ENCODE assay signal across 11 cellular contexts in genomic region chr4:1041147-1041935, GRCh38. TPM values are rescaled to one million over a fixed set of nuclear protein-coding genes. Genes with fewer than 3 reads are reported as not detected.
DNase-seq lines count a peak whose midpoint lies in the region; ATAC-seq, FAIRE-seq and TF ChIP-seq lines count a peak whose summit lies in the region.
"Had no signal": no experiment of that assay in that cellular context is flagged by ENCODE, and none has a peak within 500 bp of the region (broad histone marks: within the 10 kb centered on the region; RNA-seq: fewer than 3 reads in every experiment).

No MANE protein-coding gene starts in this region.

- peaks cover 50 to 88% of the 10 kb centered on the region in 2 experiments for H3K4me1 ChIP-seq in K562 (replicated peaks in 1 of 2; ENCODE audit: control insufficient read depth in 2 of 2, insufficient read depth in 2 of 2, low read length in 2 of 2)
- peaks cover 32% of the 10 kb centered on the region for H3K4me1 ChIP-seq in keratinocyte (ENCODE audit: control insufficient read depth, extremely low read depth, insufficient read depth, low read length)
- H3K4me1 ChIP-seq in thoracic aorta (ENCODE audit: control insufficient read depth in 1 of 2, low read depth in 2 of 2): peaks cover 52 to 79% of the 10 kb centered on the region in 2 donors

- H3K4me3 ChIP-seq in K562: no peak overlapping the region
- H3K4me3 ChIP-seq in keratinocyte (ENCODE audit: control insufficient read depth in 2 of 3, extremely low read depth in 1 of 3, insufficient read depth in 2 of 3, low read depth in 1 of 3, low read length in 3 of 3): peak overlapping the region in 2 of 3 experiments; percentile 15 to 46
- H3K4me3 ChIP-seq in thoracic aorta: peak overlapping the region; percentile 37
- H3K4me3 ChIP-seq: mucosa of descending colon had no signal

- dilution Hi-C loops in keratinocyte (cut with MboI; ENCODE audit: extremely low pct_ligation_motif_present, low sequenced_read_pairs): no loop called here

- H3K9me1 ChIP-seq in K562 (ENCODE audit: control insufficient read depth, insufficient read depth, low read length) (no peaks in the 10 kb centered on the region), keratinocyte (ENCODE audit: control insufficient read depth, extremely low read depth, insufficient read depth, low read length) (no peaks in the 10 kb centered on the region)

- H2AFZ ChIP-seq in K562 (ENCODE audit: low read depth, low read length) (peak overlapping the region; percentile 92), keratinocyte (ENCODE audit: control insufficient read depth, low read length) (peak overlapping the region; percentile 46)

- H3K9me3 ChIP-seq in K562 (replicated peaks; ENCODE audit: control insufficient read depth, insufficient read depth, low read depth, low read length) (no peaks in the 10 kb centered on the region), keratinocyte (ENCODE audit: control insufficient read depth, low read depth, low read length) (no peaks in the 10 kb centered on the region), thoracic aorta (no peaks in the 10 kb centered on the region)
- H3K9me3 ChIP-seq: mucosa of descending colon had no signal

- ATAC-seq in K562 (peak; percentile 56), thoracic aorta (ENCODE audit: insufficient number of reproducible peaks, low FRiP score, low read depth) (no peak)
- ATAC-seq: mucosa of descending colon had no signal

- H3K4me2 ChIP-seq in K562 (ENCODE audit: insufficient read depth, low read length): peak overlapping the region; percentile 61
- peak overlapping the region; percentile 83 for H3K4me2 ChIP-seq in keratinocyte (ENCODE audit: control insufficient read depth, extremely low read depth, insufficient read depth, low read depth, low read length)

- H3K79me2 ChIP-seq in K562 (ENCODE audit: control insufficient read depth, insufficient read depth, low read length): no peaks in the 10 kb centered on the region
- no peaks in the 10 kb centered on the region for H3K79me2 ChIP-seq in keratinocyte (ENCODE audit: control insufficient read depth, insufficient read depth, low read length)

- no peaks in the 10 kb centered on the region for H3K27me3 ChIP-seq in K562 (ENCODE audit: control insufficient read depth in 2 of 2, insufficient read depth in 2 of 2, low read length in 2 of 2)
- H3K27me3 ChIP-seq in keratinocyte (ENCODE audit: control insufficient read depth, extremely low read depth, insufficient read depth, low read length): peaks cover 18% of the 10 kb centered on the region
- no peaks in the 10 kb centered on the region for H3K27me3 ChIP-seq in thoracic aorta (replicated peaks; ENCODE audit: insufficient read depth)

- no peak for TF ChIP-seq EP300 in K562 (IDR thresholded peaks at IDR 0.05; ENCODE audit: low read length)

- WGBS in K562 (ENCODE audit: insufficient coverage, low coverage, missing lambda C conversion rate): 41% methylated on average over 28 of the region's 36 CpGs

- CTCF ChIA-PET in K562 (lab: Yijun Ruan, JAX; ENCODE audit: low intra/inter-chr PET ratio): no interaction called here

- H4K20me1 ChIP-seq in K562 (replicated peaks; ENCODE audit: control insufficient read depth, insufficient read depth, low read length) (no peaks in the 10 kb centered on the region), keratinocyte (ENCODE audit: control insufficient read depth, extremely low read depth, insufficient read depth, low read length) (no peaks in the 10 kb centered on the region)

- DNase-seq in NCI-H345 (lab: John Stamatoyannopoulos, UW) (peak; percentile 23), NCI-H345 treated with DMSO at 0.1 percent for 48 hours (lab: John Stamatoyannopoulos, UW; ENCODE audit: unreplicated experiment) (no peak), K562 (ENCODE audit: extremely low read depth in 1 of 4, low spot score in 3 of 4) (peak; percentile 72 to 84 (median 78)), keratinocyte (ENCODE audit: low read depth, low spot score) (no peak), thoracic aorta (ENCODE audit: low spot score) (no peak), NCI-H748 treated with DMSO at 0.1 percent for 48 hours (lab: John Stamatoyannopoulos, UW) (no peak), OCI-M1 (lab: John Stamatoyannopoulos, UW) (no peak)
- DNase-seq in activated T-cell treated with anti-CD3 and anti-CD28 coated beads, Interleukin-2, amount 50 U/mL, for 48 hours: no peak
- DNase-seq: effector CD8-positive, alpha-beta T cell had no signal

- no peak for TF ChIP-seq POLR2A in K562 (conservative IDR thresholded peaks at IDR 0.05)

- FAIRE-seq in K562 (lab: Jason Lieb, UNC) (peak; percentile 92), keratinocyte (lab: Jason Lieb, UNC) (no peak)

- TF ChIP-seq CTCF in K562 (IDR thresholded peaks at IDR 0.05 in 2 of 3, conservative IDR thresholded peaks at IDR 0.05 in 1 of 3; ENCODE audit: insufficient read depth in 2 of 3, low read depth in 1 of 3, low read length in 3 of 3): no peak; a peak in 1 of 6 replicates
- TF ChIP-seq CTCF in keratinocyte (optimal IDR thresholded peaks at IDR 0.05 in 1 of 3, IDR thresholded peaks at IDR 0.05 in 1 of 3, conservative IDR thresholded peaks at IDR 0.05 in 1 of 3; ENCODE audit: extremely low read depth in 1 of 3, insufficient read depth in 2 of 3, low read length in 3 of 3): no peak
- TF ChIP-seq CTCF in thoracic aorta (IDR thresholded peaks at IDR 0.05): no peak

- POLR2A ChIA-PET in K562 (lab: Yijun Ruan, JAX): no interaction called here

- no peak for TF ChIP-seq RAD21 in K562 (CRISPR knock-in tag; conservative IDR thresholded peaks at IDR 0.05 in 1 of 2, IDR thresholded peaks at IDR 0.05 in 1 of 2)

- H3K9ac ChIP-seq in K562 (ENCODE audit: insufficient read depth in 1 of 2, low read depth in 2 of 2, low read length in 2 of 2) (peak overlapping the region; percentile 30 to 90), keratinocyte (ENCODE audit: control insufficient read depth, extremely low read depth, insufficient read depth, low read length) (peak overlapping the region; percentile 28)

- H3K27ac ChIP-seq in K562 (ENCODE audit: extremely low read depth, low read depth, low read length) (peak overlapping the region; percentile 68), keratinocyte (ENCODE audit: control insufficient read depth, insufficient read depth, low read length) (no peak overlapping the region), thoracic aorta (peak overlapping the region; percentile 85 to 94)

- intact Hi-C loops in K562 (cut with micrococcal nuclease): loop anchor here (10.0 kb wide), 1 partner anchor 47 kb away; the partner anchor contains the start of gene SLC26A1

- in situ Hi-C loops in K562 (cut with MboI): no loop called here

- H3K36me3 ChIP-seq in K562 (ENCODE audit: control insufficient read depth, insufficient read depth, low read length) (no peaks in the 10 kb centered on the region), keratinocyte (ENCODE audit: control insufficient read depth in 2 of 2, extremely low read depth in 1 of 2, insufficient read depth in 2 of 2, low read length in 2 of 2) (no peaks in the 10 kb centered on the region), thoracic aorta (no peaks in the 10 kb centered on the region)

- no TSS peak for BruUV-seq in K562 (replicated peaks; lab: Mats Ljungman, UMichigan)

RNA-seq across cellular contexts. Expression of gene FGFRL1, which starts 29.9 kb away (rescaled TPM):
- total RNA-seq in K562 (2011; cell fraction: chromatin; rRNA removed; ENCODE audit: low replicate concordance): 24.3 and 107 TPM in 2 replicates
- total RNA-seq in K562 (2011; cell fraction: nucleolus; rRNA removed): 71.6 and 76.2 TPM in 2 replicates
- 78.9 and 124 TPM in 2 replicates for total RNA-seq in K562 (2011; cell fraction: nucleoplasm; rRNA removed)
- total RNA-seq in K562 (2014; rRNA removed) (21.6 and 30.7 TPM in 2 replicates), K562 (2014; rRNA removed; fragmentation: Illumina TruSeq; extraction: Trizol) (5.3 and 7.1 TPM in 2 replicates), K562 (2015; rRNA removed; fragmentation: Illumina TruSeq; extraction: Trizol) (10.4 and 11.4 TPM in 2 replicates), K562 (2021) (45.6 and 49.9 TPM in 2 replicates), thoracic aorta (10 to 100 TPM; 61.1 to 84.0 TPM)
- polyA plus RNA-seq in K562 (2011; rRNA removed) (14.6 and 18.3 TPM in 2 replicates), K562 (2014; fragmentation: Illumina TruSeq; extraction: Trizol) (17.1 and 25.2 TPM in 2 replicates), K562 (2014; fragmentation: Nextera tagmentation; extraction: Ambion mirVana) (under 1 TPM; 0.34 to 0.53 TPM), K562 (2014; rRNA removed) (15.1 and 15.6 TPM in 2 replicates), keratinocyte (2.8 to 8.1 TPM (median 4.9 TPM) in 3 replicates)
- polyA plus RNA-seq in K562 (2011; cell fraction: cytosol; rRNA removed): 39.0 and 72.2 TPM in 2 replicates
- polyA plus RNA-seq in K562 (2011; cell fraction: nucleus; rRNA removed): 55.9 and 72.5 TPM in 2 replicates
- polyA plus RNA-seq in K562 (2012): 28.5 and 35.1 TPM in 2 replicates
- polyA minus RNA-seq in K562 (2011; rRNA and poly(A)+ RNA removed): 73.8 and 144 TPM in 2 replicates
- 42.8 and 52.2 TPM in 2 replicates for polyA minus RNA-seq in K562 (2011; cell fraction: cytosol; rRNA and poly(A)+ RNA removed)
- 20.8 and 21.0 TPM in 2 replicates for polyA minus RNA-seq in K562 (2011; cell fraction: nucleus; rRNA and poly(A)+ RNA removed)
- polyA plus RNA-seq in keratinocyte (2011; ENCODE audit: low read depth): 1.9 TPM
- polyA plus RNA-seq in keratinocyte (2011; cell fraction: cytosol; rRNA removed): 8.3 and 9.7 TPM in 2 replicates
- polyA plus RNA-seq in keratinocyte (2011; cell fraction: nucleus; rRNA removed): 13.6 and 16.4 TPM in 2 replicates
- polyA plus RNA-seq in keratinocyte (2012; ENCODE audit: low replicate concordance): 4.2 and 8.0 TPM in 2 replicates
- 28.4 to 43.9 TPM (median 33.5 TPM) in 3 replicates for polyA minus RNA-seq in keratinocyte
- 11.7 TPM for polyA minus RNA-seq in keratinocyte (2011; cell fraction: cytosol; rRNA and poly(A)+ RNA removed)
- 7.8 and 10.3 TPM in 2 replicates for polyA minus RNA-seq in keratinocyte (2011; cell fraction: nucleus; rRNA and poly(A)+ RNA removed)

RNA-seq across cellular contexts. Expression of gene SLC26A1, which starts 48.1 kb away (rescaled TPM):
- 5.5 and 11.7 TPM in 2 replicates for total RNA-seq in K562 (2011; cell fraction: chromatin; rRNA removed; ENCODE audit: low replicate concordance)
- 8.4 and 9.3 TPM in 2 replicates for total RNA-seq in K562 (2011; cell fraction: nucleolus; rRNA removed)
- total RNA-seq in K562 (2011; cell fraction: nucleoplasm; rRNA removed): 4.1 and 4.2 TPM in 2 replicates
- total RNA-seq in K562 (2014; rRNA removed) (1.6 TPM in 2 replicates), K562 (2014; rRNA removed; fragmentation: Illumina TruSeq; extraction: Trizol) (0.40 and 0.96 TPM in 2 replicates), K562 (2015; rRNA removed; fragmentation: Illumina TruSeq; extraction: Trizol) (1.8 and 2.2 TPM in 2 replicates), K562 (2021) (3.1 and 4.2 TPM in 2 replicates), thoracic aorta (not detected)
- polyA plus RNA-seq in K562 (2011; rRNA removed) (0.95 and 2.0 TPM in 2 replicates), K562 (2014; fragmentation: Illumina TruSeq; extraction: Trizol) (0.56 and 0.69 TPM in 2 replicates), K562 (2014; fragmentation: Nextera tagmentation; extraction: Ambion mirVana) (under 1 TPM; 0.11 to 0.24 TPM), K562 (2014; rRNA removed) (1.4 and 2.1 TPM in 2 replicates), keratinocyte (not detected in 3 replicates)
- 1.0 and 2.7 TPM in 2 replicates for polyA plus RNA-seq in K562 (2011; cell fraction: cytosol; rRNA removed)
- polyA plus RNA-seq in K562 (2011; cell fraction: nucleus; rRNA removed): 9.1 and 12.1 TPM in 2 replicates
- polyA plus RNA-seq in K562 (2012): 4.4 and 8.2 TPM in 2 replicates
- 0.51 and 0.74 TPM in 2 replicates for polyA minus RNA-seq in K562 (2011; rRNA and poly(A)+ RNA removed)
- polyA minus RNA-seq in K562 (2011; cell fraction: cytosol; rRNA and poly(A)+ RNA removed): 1.7 TPM in 2 replicates
- 3.9 and 6.3 TPM in 2 replicates for polyA minus RNA-seq in K562 (2011; cell fraction: nucleus; rRNA and poly(A)+ RNA removed)
- not detected for polyA plus RNA-seq in keratinocyte (2011; ENCODE audit: low read depth)
- not detected in 2 replicates for polyA plus RNA-seq in keratinocyte (2011; cell fraction: cytosol; rRNA removed)
- polyA plus RNA-seq in keratinocyte (2011; cell fraction: nucleus; rRNA removed): not detected in 2 replicates
- polyA plus RNA-seq in keratinocyte (2012; ENCODE audit: low replicate concordance): 0.18 and 0.69 TPM in 2 replicates
- polyA minus RNA-seq in keratinocyte: not detected in 3 replicates
- polyA minus RNA-seq in keratinocyte (2011; cell fraction: cytosol; rRNA and poly(A)+ RNA removed): not detected
- not detected in 2 replicates for polyA minus RNA-seq in keratinocyte (2011; cell fraction: nucleus; rRNA and poly(A)+ RNA removed)
- total RNA-seq: SK-MEL-5 had no signal

RNA-seq across cellular contexts. Expression of gene IDUA, which starts 54.5 kb away (rescaled TPM):
- 7.8 and 35.6 TPM in 2 replicates for total RNA-seq in K562 (2011; cell fraction: chromatin; rRNA removed; ENCODE audit: low replicate concordance)
- total RNA-seq in K562 (2011; cell fraction: nucleolus; rRNA removed): 35.8 and 36.4 TPM in 2 replicates
- 12.5 and 18.8 TPM in 2 replicates for total RNA-seq in K562 (2011; cell fraction: nucleoplasm; rRNA removed)
- total RNA-seq in K562 (2014; rRNA removed) (9.9 and 10.1 TPM in 2 replicates), K562 (2014; rRNA removed; fragmentation: Illumina TruSeq; extraction: Trizol) (0.26 and 0.69 TPM in 2 replicates), K562 (2015; rRNA removed; fragmentation: Illumina TruSeq; extraction: Trizol) (3.1 and 4.8 TPM in 2 replicates), K562 (2021) (13.6 and 16.1 TPM in 2 replicates), thoracic aorta (10 to 100 TPM; 23.4 to 31.9 TPM)
- polyA plus RNA-seq in K562 (2011; rRNA removed) (1.2 and 2.2 TPM in 2 replicates), K562 (2014; fragmentation: Illumina TruSeq; extraction: Trizol) (0.30 and 1.2 TPM in 2 replicates), K562 (2014; fragmentation: Nextera tagmentation; extraction: Ambion mirVana) (under 1 TPM; 0.04 to 0.13 TPM), K562 (2014; rRNA removed) (11.2 and 14.1 TPM in 2 replicates), keratinocyte (0.74 to 3.9 TPM (median 1.2 TPM) in 3 replicates)
- 0.90 and 2.8 TPM in 2 replicates for polyA plus RNA-seq in K562 (2011; cell fraction: cytosol; rRNA removed)
- 34.5 and 72.8 TPM in 2 replicates for polyA plus RNA-seq in K562 (2011; cell fraction: nucleus; rRNA removed)
- polyA plus RNA-seq in K562 (2012): 9.8 and 26.2 TPM in 2 replicates
- polyA minus RNA-seq in K562 (2011; rRNA and poly(A)+ RNA removed): 0.36 and 0.70 TPM in 2 replicates
- 7.3 and 13.7 TPM in 2 replicates for polyA minus RNA-seq in K562 (2011; cell fraction: cytosol; rRNA and poly(A)+ RNA removed)
- 10.0 and 12.1 TPM in 2 replicates for polyA minus RNA-seq in K562 (2011; cell fraction: nucleus; rRNA and poly(A)+ RNA removed)
- 5.5 TPM for polyA plus RNA-seq in keratinocyte (2011; ENCODE audit: low read depth)
- 0.22 and 1.1 TPM in 2 replicates for polyA plus RNA-seq in keratinocyte (2011; cell fraction: cytosol; rRNA removed)
- 14.6 and 27.2 TPM in 2 replicates for polyA plus RNA-seq in keratinocyte (2011; cell fraction: nucleus; rRNA removed)
- polyA plus RNA-seq in keratinocyte (2012; ENCODE audit: low replicate concordance): 1.7 and 6.6 TPM in 2 replicates
- 0.85 to 2.4 TPM (median 1.4 TPM) in 3 replicates for polyA minus RNA-seq in keratinocyte
- polyA minus RNA-seq in keratinocyte (2011; cell fraction: cytosol; rRNA and poly(A)+ RNA removed): 3.5 TPM
- 5.4 and 8.7 TPM in 2 replicates for polyA minus RNA-seq in keratinocyte (2011; cell fraction: nucleus; rRNA and poly(A)+ RNA removed)

Comparison
In these comparisons a context has a peak if more than half of its experiments do, and no peak if none do; other contexts are left out.
1. DNase-seq: peak in NCI-H345 (single experiment) and K562 (4 of 4); none in NCI-H345 treated with DMSO at 0.1 percent for 48 hours (single experiment), keratinocyte (single experiment), thoracic aorta (single experiment), activated T-cell treated with anti-CD3 and anti-CD28 coated beads, Interleukin-2, amount 50 U/mL, for 48 hours (0 of 2), NCI-H748 treated with DMSO at 0.1 percent for 48 hours (single experiment) and OCI-M1 (single experiment).